Comparison of ENCODE assay signal across 26 cellular contexts in the genomic region with DNA sequence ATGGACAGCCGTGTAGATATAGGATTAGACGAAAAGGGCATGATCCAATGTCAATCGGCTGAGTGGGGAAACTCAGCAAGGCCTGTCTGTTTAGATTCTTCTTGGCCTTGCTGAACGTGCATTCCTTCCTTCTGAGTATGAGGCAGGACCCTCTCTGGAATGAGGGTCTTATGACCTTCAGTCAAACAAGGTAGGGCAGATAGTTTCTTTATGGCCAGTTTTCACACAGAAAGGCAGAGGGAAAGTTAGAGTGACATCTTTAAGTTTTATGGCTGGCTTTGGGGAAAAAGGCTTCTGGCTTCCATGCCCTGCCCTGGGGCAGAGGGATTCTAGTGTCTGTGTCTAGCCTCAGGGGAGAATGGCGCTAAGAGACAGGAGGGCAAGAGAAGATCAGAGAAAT. TPM values are rescaled to one million over a fixed set of nuclear protein-coding genes. Genes with fewer than 3 reads are reported as not detected.
"Had no signal": no experiment of that assay in that cellular context is flagged by ENCODE, and none has a peak within 500 bp of the region (broad histone marks: within the 10 kb centered on the region; RNA-seq: fewer than 3 reads in every experiment).

No MANE protein-coding gene starts in this region.

- FAIRE-seq: kidney, urothelium cell line had no signal

- H3K27me3 ChIP-seq: dorsolateral prefrontal cortex, neutrophil, right atrium auricular region, sigmoid colon, stomach, transverse colon had no signal

- DNase-seq: cerebellar nuclear complex; cortex of kidney; dorsolateral prefrontal cortex; effector CD8-positive, alpha-beta T cell; foreskin melanocyte; heart right ventricle; kidney; left cardiac atrium; left ventricle myocardium inferior; lower lobe of right lung; naive thymus-derived CD4-positive, alpha-beta T cell; posterior cingulate gyrus; sigmoid colon; stimulated activated CD4-positive, alpha-beta T cell treated with anti-CD3 and anti-CD28 coated beads, Interleukin-2, amount 100 ng/mL, for 24 hours; stimulated activated CD4-positive, alpha-beta T cell treated with anti-CD3 and anti-CD28 coated beads, Interleukin-4, amount 100 ng/mL, for 4 hours; stimulated activated naive B cell treated with anti-CD40 and anti-IgM and Interleukin-4, amounts not matched to agents 10 μg/mL and 1 μg/mL and 100 μg/mL, for 72 hours; stomach; substantia nigra; transverse colon had no signal

- H3K4me3 ChIP-seq: dorsolateral prefrontal cortex, heart right ventricle, left ventricle myocardium inferior, lower lobe of right lung, right atrium auricular region, sigmoid colon, skin epidermis, stomach, thoracic aorta, transverse colon had no signal

- H3K36me3 ChIP-seq: heart right ventricle, left ventricle myocardium inferior, lower lobe of right lung, neutrophil, right atrium auricular region, sigmoid colon, stomach, thoracic aorta, transverse colon had no signal

- H3K9me3 ChIP-seq: heart right ventricle, left ventricle myocardium inferior, lower lobe of right lung, neutrophil, right atrium auricular region, sigmoid colon, stomach, thoracic aorta, transverse colon had no signal

- H3K27ac Mint-ChIP-seq: memory B cell; naive thymus-derived CD4-positive, alpha-beta T cell; stimulated activated naive B cell treated with anti-CD40 and anti-IgM and Interleukin-4, amounts not matched to agents 10 μg/mL and 1 μg/mL and 100 μg/mL, for 72 hours had no signal

- H3K4me3 Mint-ChIP-seq: memory B cell; naive thymus-derived CD4-positive, alpha-beta T cell; stimulated activated naive B cell treated with anti-CD40 and anti-IgM and Interleukin-4, amounts not matched to agents 10 μg/mL and 1 μg/mL and 100 μg/mL, for 72 hours had no signal

- ATAC-seq: heart right ventricle; left cardiac atrium; lower lobe of right lung; naive thymus-derived CD4-positive, alpha-beta T cell; stimulated activated naive B cell treated with anti-CD40 and anti-IgM and Interleukin-4, amounts not matched to agents 10 μg/mL and 1 μg/mL and 100 μg/mL, for 72 hours had no signal

- H3K4me1 ChIP-seq: heart right ventricle, left ventricle myocardium inferior, lower lobe of right lung, right atrium auricular region, sigmoid colon, transverse colon had no signal

- H3K9me3 Mint-ChIP-seq: memory B cell; stimulated activated naive B cell treated with anti-CD40 and anti-IgM and Interleukin-4, amounts not matched to agents 10 μg/mL and 1 μg/mL and 100 μg/mL, for 72 hours had no signal

- H3K36me3 Mint-ChIP-seq: memory B cell; naive thymus-derived CD4-positive, alpha-beta T cell; stimulated activated naive B cell treated with anti-CD40 and anti-IgM and Interleukin-4, amounts not matched to agents 10 μg/mL and 1 μg/mL and 100 μg/mL, for 72 hours had no signal

- H3K4me1 Mint-ChIP-seq: memory B cell had no signal

- H3K27ac ChIP-seq: heart right ventricle, left ventricle myocardium inferior, lower lobe of right lung, neutrophil, right atrium auricular region, sigmoid colon, skin epidermis, stomach, thoracic aorta, transverse colon had no signal

RNA-seq across cellular contexts. Expression of a gene that starts 29.7 kb away (rescaled TPM):
- total RNA-seq: mononuclear cell; naive thymus-derived CD4-positive, alpha-beta T cell had no signal
- polyA plus RNA-seq: naive thymus-derived CD4-positive, alpha-beta T cell had no signal
